ENCODE assay signal across 19 cellular contexts in the genomic region with DNA sequence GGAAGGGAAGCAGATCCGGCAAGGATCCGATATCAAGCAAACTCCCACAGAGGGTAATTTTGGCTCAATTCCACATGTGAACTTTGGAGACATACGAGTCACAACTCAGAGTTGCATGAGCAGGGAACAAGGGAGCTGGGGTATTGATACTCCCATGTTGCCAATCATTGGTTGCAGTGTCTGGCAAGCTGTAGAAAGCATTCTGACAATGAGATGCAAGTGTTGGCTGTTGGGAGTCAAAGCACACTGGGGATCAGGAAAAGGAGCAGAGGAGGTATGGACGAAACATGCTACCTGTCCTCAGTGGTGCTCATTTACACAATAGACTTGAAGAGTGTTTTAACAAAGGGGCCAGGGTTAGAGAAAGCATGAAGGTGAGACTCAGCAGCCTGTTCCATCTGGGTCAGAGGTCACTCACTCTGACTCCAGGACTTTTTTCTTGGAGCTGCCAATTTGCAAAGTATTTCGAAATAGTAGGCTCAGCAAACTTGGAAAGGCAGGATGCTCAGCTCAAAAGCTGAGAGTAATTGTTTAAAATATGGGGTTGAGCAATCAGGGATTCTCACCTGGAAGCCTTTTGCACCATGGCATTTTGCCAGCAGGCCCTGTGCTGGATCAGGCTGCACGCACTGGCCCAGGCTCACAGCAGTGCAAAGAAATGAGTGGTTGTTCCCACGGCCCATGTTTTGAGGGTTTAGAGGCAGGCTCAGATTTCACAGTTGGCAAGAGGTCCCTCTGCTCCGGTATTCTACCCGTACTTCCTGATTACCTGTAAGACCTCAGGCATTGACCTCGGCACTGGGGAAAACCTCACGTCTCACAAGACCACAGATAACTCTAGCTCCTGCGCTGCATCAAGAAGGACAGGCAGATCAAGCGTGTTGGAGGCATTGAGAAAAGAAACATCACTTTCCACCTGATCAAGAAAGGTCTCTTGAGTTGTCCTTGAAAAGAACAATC. TPM values are rescaled to one million over a fixed set of nuclear protein-coding genes. Genes with fewer than 3 reads are reported as not detected.
A peak's percentile ranks its signal among the peaks of the same experiment; 100 is the strongest.
DNase-seq lines count a peak whose midpoint lies in the region; ATAC-seq and TF ChIP-seq lines count a peak whose summit lies in the region.
"Had no signal": no experiment of that assay in that cellular context is flagged by ENCODE, and none has a peak within 500 bp of the region (broad histone marks: within the 10 kb centered on the region; RNA-seq: fewer than 3 reads in every experiment).

No MANE protein-coding gene starts in this region.

- H3K36me3 ChIP-seq in left lung (no peaks in the 10 kb centered on the region), upper lobe of right lung (no peaks in the 10 kb centered on the region), MG63 (no peaks in the 10 kb centered on the region)
- H3K36me3 ChIP-seq: ascending aorta, colonic mucosa, HAP-1 had no signal

- H3K27me3 Mint-ChIP-seq in activated CD8-positive, alpha-beta memory T cell treated with anti-CD3 and anti-CD28 coated beads, Interleukin-2, amount 10 ng/mL, durations not matched to agents 7 days and 5 days: peaks cover 15% of the 10 kb centered on the region

- no peak for TF ChIP-seq CTCF in left lung (IDR thresholded peaks at IDR 0.05)
- no peak for TF ChIP-seq CTCF in upper lobe of right lung (IDR thresholded peaks at IDR 0.05)

- H3K27me3 ChIP-seq in left lung (no peaks in the 10 kb centered on the region), upper lobe of right lung (no peaks in the 10 kb centered on the region), MG63 (no peaks in the 10 kb centered on the region)
- H3K27me3 ChIP-seq: ascending aorta, colonic mucosa had no signal

- no peaks in the 10 kb centered on the region for H3K36me3 Mint-ChIP-seq in activated CD8-positive, alpha-beta memory T cell treated with anti-CD3 and anti-CD28 coated beads, Interleukin-2, amount 10 ng/mL, durations not matched to agents 7 days and 5 days

- H3K4me3 ChIP-seq in left lung (no peak overlapping the region), upper lobe of right lung (no peak overlapping the region), MG63 (no peak overlapping the region)
- H3K4me3 ChIP-seq: ascending aorta, colonic mucosa, HAP-1, smooth muscle cell had no signal

- H3K4me1 Mint-ChIP-seq in activated CD8-positive, alpha-beta memory T cell treated with anti-CD3 and anti-CD28 coated beads, Interleukin-2, amount 10 ng/mL, durations not matched to agents 7 days and 5 days: no peaks in the 10 kb centered on the region
- H3K4me1 Mint-ChIP-seq: stimulated activated naive B cell treated with anti-CD40 and anti-IgM and Interleukin-4, amounts not matched to agents 10 μg/mL and 1 μg/mL and 100 μg/mL, for 72 hours had no signal

- H3K4me3 Mint-ChIP-seq in activated CD8-positive, alpha-beta memory T cell treated with anti-CD3 and anti-CD28 coated beads, Interleukin-2, amount 10 ng/mL, durations not matched to agents 7 days and 5 days: no peak overlapping the region
- H3K4me3 Mint-ChIP-seq: stimulated activated naive B cell treated with anti-CD40 and anti-IgM and Interleukin-4, amounts not matched to agents 10 μg/mL and 1 μg/mL and 100 μg/mL, for 72 hours had no signal

- CTCF ChIA-PET in activated CD8-positive, alpha-beta memory T cell treated with anti-CD3 and anti-CD28 coated beads, Interleukin-2, amount 10 ng/mL, durations not matched to agents 7 days and 5 days (lab: Charles Lee): interaction anchor here (1.1 kb wide), 1 partner anchor 20 kb away, joined by 3 read pairs; no protein-coding TSS in a partner anchor

- H3K27ac ChIP-seq in left lung: no peak overlapping the region
- no peak overlapping the region for H3K27ac ChIP-seq in upper lobe of right lung
- H3K27ac ChIP-seq: ascending aorta, colonic mucosa, VCaP had no signal

- intact Hi-C loops in left lung (cut with DNase I) (no loop called here), upper lobe of right lung (cut with DNase I) (no loop called here)

- H3K4me1 ChIP-seq in left lung (no peaks in the 10 kb centered on the region), upper lobe of right lung (no peaks in the 10 kb centered on the region)
- H3K4me1 ChIP-seq: ascending aorta, colonic mucosa, HAP-1 had no signal

- no peak overlapping the region for H3K27ac Mint-ChIP-seq in activated CD8-positive, alpha-beta memory T cell treated with anti-CD3 and anti-CD28 coated beads, Interleukin-2, amount 10 ng/mL, durations not matched to agents 7 days and 5 days
- H3K27ac Mint-ChIP-seq: stimulated activated naive B cell treated with anti-CD40 and anti-IgM and Interleukin-4, amounts not matched to agents 10 μg/mL and 1 μg/mL and 100 μg/mL, for 72 hours had no signal

- H3K9me3 Mint-ChIP-seq in activated CD8-positive, alpha-beta memory T cell treated with anti-CD3 and anti-CD28 coated beads, Interleukin-2, amount 10 ng/mL, durations not matched to agents 7 days and 5 days (ENCODE audit: low read depth): peaks cover 5% of the 10 kb centered on the region

- DNase-seq in activated CD8-positive, alpha-beta memory T cell treated with anti-CD3 and anti-CD28 coated beads, Interleukin-2, amount 50 U/mL, for 48 hours: peak; percentile 8
- DNase-seq in activated CD8-positive, alpha-beta memory T cell treated with anti-CD3 and anti-CD28 coated beads, Interleukin-2, amount 10 ng/mL, durations not matched to agents 7 days and 5 days: no peak
- DNase-seq in SW480 (ENCODE audit: low spot score): peak; percentile 76
- DNase-seq in left lung: no peak
- DNase-seq in upper lobe of right lung: peak; percentile 74
- DNase-seq in MG63: no peak
- DNase-seq in activated naive CD4-positive, alpha-beta T cell treated with Interleukin-2 at 50 U/mL for 16 hours: no peak
- DNase-seq: activated effector memory CD4-positive, alpha-beta T cell treated with anti-CD3 and anti-CD28 coated beads, Interleukin-2, amount 50 U/mL, for 16 hours; colonic mucosa; MV-4-11; NCI-H446; stimulated activated naive B cell treated with anti-CD40 and anti-IgM and Interleukin-4, amounts not matched to agents 10 μg/mL and 1 μg/mL and 100 μg/mL, for 72 hours; SW 1271 had no signal

- no peak for ATAC-seq in activated CD8-positive, alpha-beta memory T cell treated with anti-CD3 and anti-CD28 coated beads, Interleukin-2, amount 10 ng/mL, durations not matched to agents 7 days and 5 days
- peak; percentile 74 for ATAC-seq in left lung
- peak; percentile 57 for ATAC-seq in upper lobe of right lung
- no peak for ATAC-seq in HG03025 (IDR thresholded peaks at IDR 0.05; ENCODE audit: low FRiP score, unreplicated experiment)
- ATAC-seq: Panc1; stimulated activated naive B cell treated with anti-CD40 and anti-IgM and Interleukin-4, amounts not matched to agents 10 μg/mL and 1 μg/mL and 100 μg/mL, for 72 hours had no signal

- H3K9me3 ChIP-seq in left lung: peaks cover 0 to 16% of the 10 kb centered on the region in 2 donors
- H3K9me3 ChIP-seq in upper lobe of right lung: no peaks in the 10 kb centered on the region
- no peaks in the 10 kb centered on the region for H3K9me3 ChIP-seq in MG63
- H3K9me3 ChIP-seq: colonic mucosa had no signal

RNA-seq across cellular contexts. Expression of a gene that starts 17.6 kb away (rescaled TPM):
- 1 to 10 TPM in 1 of 2 experiments, under 1 TPM in 1; 0.33 to 2.1 TPM for total RNA-seq in activated CD8-positive, alpha-beta memory T cell treated with anti-CD3 and anti-CD28 coated beads, Interleukin-2, amount 10 ng/mL, durations not matched to agents 7 days and 5 days
- 10 to 100 TPM; 12.5 to 23.0 TPM for total RNA-seq in left lung
- 47.2 TPM for total RNA-seq in upper lobe of right lung
- 0.07 and 0.12 TPM in 2 replicates for total RNA-seq in MG63 (2014; rRNA removed; shearing (Covaris generic); ENCODE audit: low replicate concordance)

Comparison
In these comparisons a context has a peak if more than half of its experiments do, and no peak if none do; other contexts are left out.
1. DNase-seq: peak in activated CD8-positive, alpha-beta memory T cell treated with anti-CD3 and anti-CD28 coated beads, Interleukin-2, amount 50 U/mL, for 48 hours (single experiment), SW480 (single experiment) and upper lobe of right lung (single experiment); none in activated CD8-positive, alpha-beta memory T cell treated with anti-CD3 and anti-CD28 coated beads, Interleukin-2, amount 10 ng/mL, durations not matched to agents 7 days and 5 days (single experiment), left lung (0 of 2), MG63 (single experiment) and activated naive CD4-positive, alpha-beta T cell treated with Interleukin-2 at 50 U/mL for 16 hours (single experiment).
2. ATAC-seq: peak in left lung (single experiment) and upper lobe of right lung (single experiment); none in activated CD8-positive, alpha-beta memory T cell treated with anti-CD3 and anti-CD28 coated beads, Interleukin-2, amount 10 ng/mL, durations not matched to agents 7 days and 5 days (single experiment) and HG03025 (single experiment).
3. RNA of a gene that starts 17.6 kb away (total RNA-seq): 47.2 TPM in upper lobe of right lung (single experiment) and 12.5 to 23.0 TPM in left lung; 0.33 to 2.1 TPM in activated CD8-positive, alpha-beta memory T cell treated with anti-CD3 and anti-CD28 coated beads, Interleukin-2, amount 10 ng/mL, durations not matched to agents 7 days and 5 days and 0.07 to 0.12 TPM in MG63; every median in the first group is over 4 times any median in the second.